Comparison of ENCODE assay signal across 18 cellular contexts in genomic region chr1:216904457-216904856, GRCh38.
DNase-seq lines count a peak whose midpoint lies in the region; FAIRE-seq and TF ChIP-seq lines count a peak whose summit lies in the region.
"Had no signal": no experiment of that assay in that cellular context is flagged by ENCODE, and none has a peak within 500 bp of the region (broad histone marks: within the 10 kb centered on the region; RNA-seq: fewer than 3 reads in every experiment).

No MANE protein-coding gene starts in this region.

- peak overlapping the region; percentile 51 for H3K27ac Mint-ChIP-seq in astrocyte (ENCODE audit: unreplicated experiment)
- H3K27ac Mint-ChIP-seq in mesothelial cell of epicardium = no peak overlapping the region

- H3K4me3 Mint-ChIP-seq in astrocyte (ENCODE audit: unreplicated experiment) (no peak overlapping the region), mesothelial cell of epicardium (peak overlapping the region; percentile 4)

- H2AFZ ChIP-seq in astrocyte (ENCODE audit: low read depth, low read length) (no peak overlapping the region), hepatocyte (peak overlapping the region; percentile 35)

- H3K79me2 ChIP-seq in astrocyte (ENCODE audit: insufficient read depth, low read length) = no peaks in the 10 kb centered on the region
- H3K79me2 ChIP-seq in hepatocyte = peaks cover 4% of the 10 kb centered on the region

- H3K9me3 ChIP-seq in HUES48 (ENCODE audit: control insufficient read depth, insufficient read depth, low read length) (no peaks in the 10 kb centered on the region), astrocyte (ENCODE audit: insufficient read depth, low read depth, low read length) (no peaks in the 10 kb centered on the region), hepatocyte (ENCODE audit: low read depth) (no peaks in the 10 kb centered on the region)
- H3K9me3 ChIP-seq: SJSA1 had no signal

- DNase-seq in astrocyte (ENCODE audit: low read depth) (no peak), hepatocyte (ENCODE audit: low spot score) (peak; percentile 26), mesothelial cell of epicardium (ENCODE audit: low spot score in 2 of 2, unreplicated experiment in 2 of 2) (no peak), GM12892 (ENCODE audit: insufficient read length) (no peak), SKM-1 treated with dmso at 0.1 percent for 144 hours (lab: John Stamatoyannopoulos, UW; ENCODE audit: unreplicated experiment) (no peak), foreskin fibroblast (no peak), posterior cingulate gyrus (no peak)
- DNase-seq: AML-193, DMS53, H7, MV-4-11, NCI-H1417 treated with DMSO at 0.1 percent for 48 hours, NCI-H2029 treated with DMSO at 0.1 percent for 48 hours, NCI-H510A treated with DMSO at 0.1 percent for 48 hours, RPMI8226 had no signal

- no peaks in the 10 kb centered on the region for H4K20me1 ChIP-seq in astrocyte (ENCODE audit: insufficient read depth, low read length)
- H4K20me1 ChIP-seq in hepatocyte (ENCODE audit: insufficient read depth, poor library complexity, severe bottlenecking) = no peaks in the 10 kb centered on the region

- TF ChIP-seq CTCF in astrocyte (IDR thresholded peaks at IDR 0.05; ENCODE audit: insufficient read depth, low read depth, low read length) = no peak
- no peak for TF ChIP-seq CTCF in hepatocyte (IDR thresholded peaks at IDR 0.05; ENCODE audit: poor library complexity)
- TF ChIP-seq CTCF in mesothelial cell of epicardium (IDR thresholded peaks at IDR 0.05; ENCODE audit: unreplicated experiment) = no peak
- TF ChIP-seq CTCF in foreskin fibroblast (IDR thresholded peaks at IDR 0.05; ENCODE audit: low read depth, low read length) = no peak

- WGBS in hepatocyte (ENCODE audit: low lambda C conversion rate, missing lambda C conversion rate) = 19% methylated on average over 7 of the region's 7 CpGs

- intact Hi-C loops in posterior cingulate gyrus (cut with DNase I) = no loop called here

- no peak for TF ChIP-seq POLR2A in GM12892 (IDR thresholded peaks at IDR 0.05; ENCODE audit: low read depth, low read length)

- H3K27ac ChIP-seq in HUES48 (ENCODE audit: low read depth, low read length) (peak overlapping the region; percentile 72), astrocyte (ENCODE audit: low read depth, low read length) (no peak overlapping the region), hepatocyte (peak overlapping the region; percentile 92)
- H3K27ac ChIP-seq: SJSA1 had no signal

- H3K4me1 ChIP-seq in HUES48 (ENCODE audit: control insufficient read depth, insufficient read depth, low read length) = peaks cover 5% of the 10 kb centered on the region; the same call in 1 of the 2 replicates
- H3K4me1 ChIP-seq in astrocyte (ENCODE audit: insufficient read depth, low read length) = peaks cover 23% of the 10 kb centered on the region
- peaks cover 37% of the 10 kb centered on the region for H3K4me1 ChIP-seq in hepatocyte (ENCODE audit: insufficient read depth)
- H3K4me1 ChIP-seq: SJSA1 had no signal

- H3K36me3 Mint-ChIP-seq in astrocyte (ENCODE audit: low read depth, unreplicated experiment) (no peaks in the 10 kb centered on the region), mesothelial cell of epicardium (no peaks in the 10 kb centered on the region)

- peaks cover 29% of the 10 kb centered on the region for H3K4me1 Mint-ChIP-seq in astrocyte (ENCODE audit: low read depth, unreplicated experiment)
- peaks cover 13% of the 10 kb centered on the region for H3K4me1 Mint-ChIP-seq in mesothelial cell of epicardium

- H3K27me3 Mint-ChIP-seq in astrocyte (ENCODE audit: low read depth, unreplicated experiment) (no peaks in the 10 kb centered on the region), mesothelial cell of epicardium (ENCODE audit: low read depth) (peaks cover 14% of the 10 kb centered on the region)

- H3K9me3 Mint-ChIP-seq in astrocyte (ENCODE audit: unreplicated experiment) (no peaks in the 10 kb centered on the region), mesothelial cell of epicardium (no peaks in the 10 kb centered on the region)

- no peaks in the 10 kb centered on the region for H3K9me2 ChIP-seq in hepatocyte (replicated peaks; ENCODE audit: insufficient read depth)

- FAIRE-seq in astrocyte (lab: Jason Lieb, UNC) (no peak), GM12892 (lab: Jason Lieb, UNC) (no peak)
- FAIRE-seq: GM12878 had no signal

- H3K36me3 ChIP-seq in HUES48 (ENCODE audit: control insufficient read depth, insufficient read depth, low read length) = no peaks in the 10 kb centered on the region
- no peaks in the 10 kb centered on the region for H3K36me3 ChIP-seq in astrocyte (ENCODE audit: insufficient read depth, low read length)
- H3K36me3 ChIP-seq in hepatocyte (replicated peaks; ENCODE audit: insufficient read depth, low read depth) = no peaks in the 10 kb centered on the region
- H3K36me3 ChIP-seq: SJSA1 had no signal

- H3K4me2 ChIP-seq in astrocyte (ENCODE audit: low read length) (peak overlapping the region; percentile 70), hepatocyte (peak overlapping the region; percentile 67)

- H3K4me3 ChIP-seq in HUES48 (ENCODE audit: low read depth, low read length) (no peak overlapping the region), astrocyte (ENCODE audit: insufficient read depth, low read depth, low read length) (no peak overlapping the region), hepatocyte (no peak overlapping the region), foreskin fibroblast (ENCODE audit: low read depth in 1 of 2, low read length in 2 of 2) (no peak overlapping the region)
- H3K4me3 ChIP-seq: GM12878, SJSA1 had no signal

- H3K27me3 ChIP-seq in HUES48 (ENCODE audit: control insufficient read depth, insufficient read depth, low read length) (no peaks in the 10 kb centered on the region), astrocyte (ENCODE audit: insufficient read depth, low read length) (no peaks in the 10 kb centered on the region), hepatocyte (no peaks in the 10 kb centered on the region)
- H3K27me3 ChIP-seq: SJSA1 had no signal

- no peak overlapping the region for H3K9ac ChIP-seq in HUES48 (ENCODE audit: low read depth, low read length)
- H3K9ac ChIP-seq in astrocyte (ENCODE audit: low read length) = no peak overlapping the region
